4 cellular contexts compared by ENCODE assay signal in genomic region chr2:73667239-73667638, GRCh38. TPM values are rescaled to one million over a fixed set of nuclear protein-coding genes. Genes with fewer than 3 reads are reported as not detected.
"Had no signal": no experiment of that assay in that cellular context is flagged by ENCODE, and none has a peak within 500 bp of the region (broad histone marks: within the 10 kb centered on the region; RNA-seq: fewer than 3 reads in every experiment).

No MANE protein-coding gene starts in this region.

RNA-seq across cellular contexts. Expression of gene NAT8, which starts 25.0 kb away (rescaled TPM):
- total RNA-seq: HT-29, HT1080, IMR-90 had no signal
- polyA plus RNA-seq: IgD-negative memory B cell, IMR-90 had no signal
